Comparison of ENCODE assay signal across 8 cellular contexts in genomic region chr20:57399587-57400261, GRCh38. TPM values are rescaled to one million over a fixed set of nuclear protein-coding genes. Genes with fewer than 3 reads are reported as not detected.
DNase-seq lines count a peak whose midpoint lies in the region; FAIRE-seq and TF ChIP-seq lines count a peak whose summit lies in the region.

No MANE protein-coding gene starts in this region.

- no peak overlapping the region; a peak in 1 of 5 replicates for H3K4me3 Mint-ChIP-seq in H9

- WGBS in H9 (ENCODE audit: extremely low coverage, insufficient read length, low lambda C conversion rate) = no CpG with 5 or more reads among the region's 23 CpGs

- in situ Hi-C loops in HAP-1 (cut with MboI; ENCODE audit: low sequenced_read_pairs) = loop anchor here (25.0 kb wide), 2 partner anchors 813 to 1012 kb away; partner anchors contain the start of genes AURKA and CSTF1

- H2BK20ac ChIP-seq in H9 (ENCODE audit: low read depth, low read length, poor library complexity, severe bottlenecking) = no peak overlapping the region

- H2BK12ac ChIP-seq in H9 (ENCODE audit: insufficient read length, low read depth, low read length) = no peak overlapping the region

- H2AFZ ChIP-seq in H9 (ENCODE audit: low read length) = no peak overlapping the region

- no peaks in the 10 kb centered on the region for H3K27me3 Mint-ChIP-seq in H9 (ENCODE audit: low read depth)

- no peaks in the 10 kb centered on the region for H3K9me3 Mint-ChIP-seq in H9

- FAIRE-seq in GM12892 (lab: Jason Lieb, UNC) = peak; percentile 93

- no peak overlapping the region for H3K4me2 ChIP-seq in H9 (ENCODE audit: insufficient read depth, insufficient read length, low read length)

- H3K27ac Mint-ChIP-seq in H9 = peak overlapping the region in 2 of 3 experiments; percentile 28 to 69; a peak in 2 of 7 replicates

- H2BK15ac ChIP-seq in H9 (ENCODE audit: low read depth, low read length) = no peak overlapping the region

- H4K91ac ChIP-seq in H9 (ENCODE audit: insufficient read length, low read depth, low read length) = no peak overlapping the region

- H3K4ac ChIP-seq in H9 (ENCODE audit: low read depth, low read length) = no peak overlapping the region

- DNase-seq in GM12892 (ENCODE audit: insufficient read length) = peak; percentile 85
- no peak for DNase-seq in H9
- peak; percentile 64 for DNase-seq in activated CD4-positive, CD25-positive, alpha-beta regulatory T cell treated with anti-CD3 and anti-CD28 coated beads, Interleukin-2, amount 50 U/mL, for 72 hours
- DNase-seq in left ventricle myocardium inferior = no peak
- peak in 5 of 6 experiments; percentile 22 to 52 (median 47) for DNase-seq in stimulated activated naive CD4-positive, alpha-beta T cell (lab: John Stamatoyannopoulos, UW)
- DNase-seq in NCI-H2081 (lab: John Stamatoyannopoulos, UW) = no peak
- DNase-seq in DMS79 (lab: John Stamatoyannopoulos, UW) = no peak
- DNase-seq in HAP-1 (ENCODE audit: low spot score in 2 of 2) = no peak

- no peak overlapping the region for H2AK5ac ChIP-seq in H9 (ENCODE audit: insufficient read length, low read length)

- peaks cover 63% of the 10 kb centered on the region for H3K36me3 ChIP-seq in left ventricle myocardium inferior
- H3K36me3 ChIP-seq in HAP-1 (replicated peaks) = peaks cover 30% of the 10 kb centered on the region

- H3K9me3 ChIP-seq in H9 (ENCODE audit: control insufficient read depth, low read depth, low read length) (no peaks in the 10 kb centered on the region), left ventricle myocardium inferior (replicated peaks) (no peaks in the 10 kb centered on the region), HAP-1 (no peaks in the 10 kb centered on the region)

- no peak overlapping the region for H3K23ac ChIP-seq in H9 (ENCODE audit: insufficient read length, low read depth, low read length)

- no peak overlapping the region for H3K9ac ChIP-seq in H9 (ENCODE audit: extremely low read depth, insufficient read length, low read length)

- no peak overlapping the region; the same call in 1 of the 2 replicates for H3K14ac ChIP-seq in H9 (ENCODE audit: insufficient read depth, low read length)

- H2BK120ac ChIP-seq in H9 (ENCODE audit: low read depth, low read length, poor library complexity, severe bottlenecking) = no peak overlapping the region

- peaks cover 3% of the 10 kb centered on the region for H3K79me1 ChIP-seq in H9 (ENCODE audit: insufficient read depth, low read depth, low read length, poor library complexity, severe bottlenecking)

- H3K27me3 ChIP-seq in H9 (ENCODE audit: insufficient read depth, low read length) (no peaks in the 10 kb centered on the region), left ventricle myocardium inferior (ENCODE audit: low read depth) (no peaks in the 10 kb centered on the region), HAP-1 (ENCODE audit: low read depth) (no peaks in the 10 kb centered on the region)

- no peak overlapping the region for H3K18ac ChIP-seq in H9 (ENCODE audit: insufficient read length, low read depth, low read length)

- H3K79me2 ChIP-seq in H9 (ENCODE audit: insufficient read depth, low read length) = no peaks in the 10 kb centered on the region; the same call in 1 of the 2 replicates

- H3K4me1 Mint-ChIP-seq in H9 = peaks cover 19 to 29% of the 10 kb centered on the region in 2 experiments

- H3K4me1 ChIP-seq in H9 (ENCODE audit: insufficient read depth, low read length) = no peaks in the 10 kb centered on the region
- H3K4me1 ChIP-seq in left ventricle myocardium inferior = peaks cover 84% of the 10 kb centered on the region
- no peaks in the 10 kb centered on the region for H3K4me1 ChIP-seq in HAP-1

- TF ChIP-seq CTCF in H9 (conservative IDR thresholded peaks at IDR 0.05) = no peak
- TF ChIP-seq CTCF in left ventricle myocardium inferior (IDR thresholded peaks at IDR 0.05; ENCODE audit: borderline replicate concordance) = no peak

- intact Hi-C loops in left ventricle myocardium inferior (cut with micrococcal nuclease) = no loop called here

- no peak overlapping the region for H3K56ac ChIP-seq in H9 (ENCODE audit: insufficient read length, low read depth, low read length)

- TF ChIP-seq POLR2A in GM12892 (IDR thresholded peaks at IDR 0.05; ENCODE audit: low read depth, low read length) = peak; percentile 64

- H3K4me3 ChIP-seq in left ventricle myocardium inferior (peak overlapping the region; percentile 38), HAP-1 (no peak overlapping the region)

- no peak overlapping the region for H3K27ac ChIP-seq in H9 (ENCODE audit: insufficient read length, low read depth, low read length)
- peak overlapping the region; percentile 71 for H3K27ac ChIP-seq in left ventricle myocardium inferior (replicated peaks)

- no peaks in the 10 kb centered on the region for H4K20me1 ChIP-seq in H9 (ENCODE audit: control insufficient read depth, insufficient read depth, insufficient read length)

- no peak overlapping the region for H3T11ph ChIP-seq in H9 (ENCODE audit: low read length)

- H3K36me3 Mint-ChIP-seq in H9 (ENCODE audit: insufficient read depth in 1 of 3, low read depth in 3 of 3) = peaks cover 25 to 74% (median 72%) of the 10 kb centered on the region in 3 experiments

- no peak overlapping the region for H4K5ac ChIP-seq in H9 (ENCODE audit: insufficient read length, low read depth, low read length)

- no peaks in the 10 kb centered on the region for H3K23me2 ChIP-seq in H9 (ENCODE audit: insufficient read length, low read depth, low read length, poor library complexity, severe bottlenecking)

- H4K8ac ChIP-seq in H9 (replicated peaks; ENCODE audit: insufficient read length, low read depth, low read length) = no peak overlapping the region

- H2BK5ac ChIP-seq in H9 (ENCODE audit: insufficient read length, low read length) = no peak overlapping the region

RNA-seq across cellular contexts. Expression of gene RBM38, which starts 8.5 kb away (rescaled TPM):
- polyA plus RNA-seq in GM12892 (2012; ENCODE audit: missing spikeins) = 24.2 TPM
- total RNA-seq in H9 (2021) (66.8 and 67.9 TPM in 2 replicates), left ventricle myocardium inferior (75.5 TPM)

RNA-seq across cellular contexts. Expression of gene RAE1, which starts 48.7 kb away (rescaled TPM):
- polyA plus RNA-seq in GM12892 (2012; ENCODE audit: missing spikeins) = 27.5 TPM
- total RNA-seq in H9 (2021) (53.1 and 54.8 TPM in 2 replicates), left ventricle myocardium inferior (15.3 TPM)

Comparison
In these comparisons a context has a peak if more than half of its experiments do, and no peak if none do; other contexts are left out.
1. DNase-seq: peak in GM12892 (single experiment), activated CD4-positive, CD25-positive, alpha-beta regulatory T cell treated with anti-CD3 and anti-CD28 coated beads, Interleukin-2, amount 50 U/mL, for 72 hours (single experiment) and stimulated activated naive CD4-positive, alpha-beta T cell (5 of 6); none in H9 (single experiment), left ventricle myocardium inferior (single experiment), NCI-H2081 (0 of 2), DMS79 (single experiment) and HAP-1 (0 of 2).